Comparison of ENCODE assay signal across 12 cellular contexts in the genomic region with DNA sequence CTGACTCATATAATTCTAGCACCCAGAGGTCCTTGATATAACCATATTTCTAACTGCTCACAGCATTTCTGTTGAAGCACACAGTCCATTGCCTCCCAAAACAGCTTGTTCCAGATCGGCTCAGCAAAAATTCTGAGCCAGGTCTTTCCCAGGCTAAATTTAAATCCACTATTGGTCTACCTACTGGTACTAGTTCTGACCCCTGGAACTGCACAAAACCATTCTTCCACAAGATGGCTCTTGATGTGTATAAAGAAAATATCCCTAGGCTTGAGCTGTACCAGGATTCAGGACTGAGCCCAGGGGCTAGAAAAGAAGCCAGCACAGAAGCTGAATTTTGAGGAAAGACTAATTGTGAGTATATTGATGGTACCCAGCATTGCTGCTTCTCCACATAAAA.
DNase-seq lines count a peak whose midpoint lies in the region; ATAC-seq and TF ChIP-seq lines count a peak whose summit lies in the region.
"Had no signal": no experiment of that assay in that cellular context is flagged by ENCODE, and none has a peak within 500 bp of the region (broad histone marks: within the 10 kb centered on the region; RNA-seq: fewer than 3 reads in every experiment).

No MANE protein-coding gene starts in this region.

- no peak for DNase-seq in Right ventricle myocardium inferior (ENCODE audit: missing footprints)
- DNase-seq in cardiac septum (ENCODE audit: low spot score), result no peak
- peak; percentile 5 for DNase-seq in astrocyte of the cerebellum (ENCODE audit: low read depth)
- no peak for DNase-seq in right cardiac atrium
- no peak for DNase-seq in upper lobe of right lung
- no peak for DNase-seq in activated CD4-positive, alpha-beta T cell treated with anti-CD3 and anti-CD28 coated beads, Interleukin-2, amount 50 U/mL, for 1 hour
- DNase-seq: activated CD4-positive, alpha-beta T cell treated with anti-CD3 and anti-CD28 coated beads for 4 hours; anterior cingulate cortex; stimulated activated naive CD4-positive, alpha-beta T cell had no signal

- peaks cover 8% of the 10 kb centered on the region for H3K4me1 ChIP-seq in right cardiac atrium (ENCODE audit: control insufficient read depth, insufficient read depth, low read length)
- peaks cover 19% of the 10 kb centered on the region for H3K4me1 ChIP-seq in upper lobe of right lung

- peak; percentile 41 for TF ChIP-seq CTCF in astrocyte of the cerebellum (IDR thresholded peaks at IDR 0.05; ENCODE audit: low read depth, low read length, missing control alignments)
- TF ChIP-seq CTCF in upper lobe of right lung (IDR thresholded peaks at IDR 0.05), result peak; percentile 31

- no peak overlapping the region for H3K27ac ChIP-seq in right cardiac atrium (ENCODE audit: low read length)
- no peak overlapping the region for H3K27ac ChIP-seq in upper lobe of right lung
- H3K27ac ChIP-seq: C4-2B had no signal

- ATAC-seq in Right ventricle myocardium inferior (peak; percentile 50), right cardiac atrium (peak; percentile 42 to 67), upper lobe of right lung (peak; percentile 20), GM19467 (IDR thresholded peaks at IDR 0.05; ENCODE audit: unreplicated experiment) (no peak), HG03469 (IDR thresholded peaks at IDR 0.05; ENCODE audit: unreplicated experiment) (no peak)

- in situ Hi-C loops in astrocyte of the cerebellum (cut with HindIII; ENCODE audit: low sequenced_read_pairs), result no loop called here

- no peak overlapping the region for H3K4me3 ChIP-seq in astrocyte of the cerebellum (ENCODE audit: low read depth, low read length)
- H3K4me3 ChIP-seq in right cardiac atrium (ENCODE audit: low read length), result no peak overlapping the region
- no peak overlapping the region for H3K4me3 ChIP-seq in upper lobe of right lung

- H3K9me3 ChIP-seq in right cardiac atrium (ENCODE audit: control insufficient read depth, low read length) (no peaks in the 10 kb centered on the region), upper lobe of right lung (no peaks in the 10 kb centered on the region)

- H3K36me3 ChIP-seq in upper lobe of right lung, result no peaks in the 10 kb centered on the region

- 38% methylated on average over 1 of the region's 1 CpG for WGBS in right cardiac atrium

- intact Hi-C loops in Right ventricle myocardium inferior (cut with DNase I) (loop anchor here (2.0 kb wide), 1 partner anchor 157 kb away; no protein-coding TSS in a partner anchor), cardiac septum (cut with DNase I) (loop anchor here (2.0 kb wide), 1 partner anchor 157 kb away; no protein-coding TSS in a partner anchor), right cardiac atrium (cut with DNase I) (no loop called here), upper lobe of right lung (cut with DNase I) (no loop called here)

- H3K27me3 ChIP-seq in right cardiac atrium (ENCODE audit: control insufficient read depth, insufficient read depth) (no peaks in the 10 kb centered on the region), upper lobe of right lung (no peaks in the 10 kb centered on the region)

Comparison
In these comparisons a context has a peak if more than half of its experiments do, and no peak if none do; other contexts are left out.
1. intact Hi-C loops: an anchor here in Right ventricle myocardium inferior (2.0 kb wide) and cardiac septum (2.0 kb wide); none called in right cardiac atrium and upper lobe of right lung.
2. ATAC-seq: peak in Right ventricle myocardium inferior (single experiment), right cardiac atrium (2 of 2) and upper lobe of right lung (single experiment); none in GM19467 (single experiment) and HG03469 (single experiment).